ENCODE assay signal across 8 cellular contexts in the genomic region with DNA sequence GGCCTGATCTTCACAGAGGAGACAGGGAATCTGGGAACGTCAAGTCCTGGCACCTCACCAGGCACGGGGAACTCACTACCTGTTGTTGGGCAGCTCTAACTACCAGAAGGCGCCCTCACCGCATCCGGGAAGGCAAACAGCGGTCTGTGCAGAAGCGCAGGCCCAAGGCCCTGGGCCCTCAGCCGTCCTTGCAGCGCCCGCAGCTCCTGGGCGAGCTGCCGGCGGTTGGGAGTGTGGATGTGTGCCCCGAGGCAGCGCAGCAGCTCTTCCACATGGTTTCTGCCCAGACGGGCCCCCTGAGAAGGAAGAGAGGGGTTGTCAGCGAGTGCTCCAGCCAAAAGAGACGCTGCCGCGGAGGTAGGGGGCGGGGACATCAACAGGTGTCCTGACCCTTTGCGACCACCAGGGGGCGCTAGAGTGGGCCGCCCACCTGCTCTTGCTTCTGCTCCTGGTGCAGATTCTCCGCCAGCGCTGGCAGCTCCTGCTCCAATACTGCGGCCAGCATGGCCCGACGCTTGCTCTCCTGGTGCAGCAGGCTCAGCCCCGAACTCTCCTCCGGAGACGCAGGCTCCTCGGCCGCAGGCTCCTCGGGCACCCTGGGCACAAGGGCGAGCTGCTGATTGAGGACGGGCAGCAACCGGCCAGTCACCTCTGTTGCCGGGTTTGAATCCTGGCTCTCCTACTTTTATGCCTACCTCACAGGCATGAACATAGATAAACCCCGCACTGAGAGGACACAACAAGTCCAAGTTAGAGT. TPM values are rescaled to one million over a fixed set of nuclear protein-coding genes. Genes with fewer than 3 reads are reported as not detected.
DNase-seq lines count a peak whose midpoint lies in the region; ATAC-seq lines count a peak whose summit lies in the region.

No MANE protein-coding gene starts in this region.

- ATAC-seq in GM19351 (IDR thresholded peaks at IDR 0.05; ENCODE audit: unreplicated experiment) (peak; percentile 47), GM21423 (IDR thresholded peaks at IDR 0.05; ENCODE audit: unreplicated experiment) (no peak)

- DNase-seq in AML-193 (lab: John Stamatoyannopoulos, UW) (peak; percentile 24 to 28), NCI-H226 (peak; percentile 25), dermis blood vessel endothelial cell (peak; percentile 78), lung microvascular endothelial cell (ENCODE audit: low read depth in 2 of 2) (peak; percentile 57 to 78)
- peak; percentile 81 for DNase-seq in activated CD4-positive, alpha-beta T cell treated with anti-CD3 and anti-CD28 coated beads, Interleukin-2, amount 50 U/mL, for 1 hour
- DNase-seq in stimulated activated CD8-positive, alpha-beta memory T cell treated with anti-CD3 and anti-CD28 coated beads, Interleukin-12 subunit alpha, Interleukin-12 subunit beta, amount 100 ng/mL, for 24 hours (ENCODE audit: extremely low read depth) = peak; percentile 48

RNA-seq across cellular contexts. Expression of gene MAP3K6, which starts 9.3 kb away (rescaled TPM):
- 6.6 and 10.3 TPM in 2 replicates for total RNA-seq in dermis blood vessel endothelial cell
- total RNA-seq in lung microvascular endothelial cell = 2.0 and 3.9 TPM in 2 replicates

RNA-seq across cellular contexts. Expression of gene SYTL1, which starts 15.6 kb away (rescaled TPM):
- total RNA-seq in dermis blood vessel endothelial cell = not detected in 2 replicates
- 0.22 TPM in 1 of 2 replicates, not detected in the other for total RNA-seq in lung microvascular endothelial cell

RNA-seq across cellular contexts. Expression of gene FCN3, which starts 17.2 kb away (rescaled TPM):
- total RNA-seq in dermis blood vessel endothelial cell (0.09 TPM in 1 of 2 replicates, not detected in the other), lung microvascular endothelial cell (not detected in 2 replicates)

RNA-seq across cellular contexts. Expression of gene CD164L2, which starts 25.7 kb away (rescaled TPM):
- total RNA-seq in dermis blood vessel endothelial cell (not detected in 2 replicates), lung microvascular endothelial cell (not detected in 2 replicates)

RNA-seq across cellular contexts. Expression of gene GPR3, which starts 35.0 kb away (rescaled TPM):
- total RNA-seq in dermis blood vessel endothelial cell (0.42 and 0.51 TPM in 2 replicates), lung microvascular endothelial cell (under 0.01 and 0.22 TPM in 2 replicates)

Comparison
In these comparisons a context has a peak if more than half of its experiments do, and no peak if none do; other contexts are left out.
1. DNase-seq: peak in every context shown above with its lines; median percentile 81 in activated CD4-positive, alpha-beta T cell treated with anti-CD3 and anti-CD28 coated beads, Interleukin-2, amount 50 U/mL, for 1 hour; 78 in dermis blood vessel endothelial cell; 68 in lung microvascular endothelial cell; 48 in stimulated activated CD8-positive, alpha-beta memory T cell treated with anti-CD3 and anti-CD28 coated beads, Interleukin-12 subunit alpha, Interleukin-12 subunit beta, amount 100 ng/mL, for 24 hours; 26 in AML-193; 25 in NCI-H226.